ENCODE assay signal across 8 cellular contexts in the genomic region with DNA sequence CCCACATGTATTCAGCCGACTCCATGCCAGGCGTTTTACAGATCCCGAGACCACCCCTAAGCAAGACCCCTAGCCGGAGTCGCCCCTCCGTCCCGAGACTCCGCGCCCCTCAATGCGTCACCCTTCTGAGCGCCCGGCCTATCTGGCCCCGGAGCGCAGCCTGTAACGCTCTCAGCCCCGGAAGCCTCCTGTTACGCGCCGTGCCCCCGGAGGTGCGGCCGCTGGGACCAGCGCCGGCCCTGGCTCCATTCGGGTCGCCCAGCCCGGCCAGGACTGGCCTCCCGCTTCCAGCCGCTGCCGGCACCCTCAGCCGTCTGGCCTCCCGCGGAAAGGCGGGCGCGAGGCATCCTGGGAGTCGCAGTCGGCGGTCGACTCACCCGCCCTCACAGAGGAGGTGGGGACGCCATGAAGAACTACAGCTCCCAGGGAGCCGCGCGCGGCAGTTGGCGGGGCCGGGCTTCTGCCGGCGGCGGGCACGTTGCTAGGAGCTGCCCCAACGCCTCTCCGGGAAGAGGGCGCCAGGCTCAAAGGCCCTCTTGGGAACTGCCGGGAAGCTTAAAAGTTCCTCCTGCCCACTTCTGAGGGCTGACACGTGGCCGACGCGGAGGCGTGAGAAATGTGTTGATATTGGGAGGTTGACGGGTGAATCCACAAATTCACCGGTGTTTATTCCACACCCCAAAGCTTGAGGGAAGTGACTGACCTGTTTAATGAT. TPM values are rescaled to one million over a fixed set of nuclear protein-coding genes. Genes with fewer than 3 reads are reported as not detected.
A peak's percentile ranks its signal among the peaks of the same experiment; 100 is the strongest.
DNase-seq lines count a peak whose midpoint lies in the region; FAIRE-seq and TF ChIP-seq lines count a peak whose summit lies in the region.

A gene with protein sequence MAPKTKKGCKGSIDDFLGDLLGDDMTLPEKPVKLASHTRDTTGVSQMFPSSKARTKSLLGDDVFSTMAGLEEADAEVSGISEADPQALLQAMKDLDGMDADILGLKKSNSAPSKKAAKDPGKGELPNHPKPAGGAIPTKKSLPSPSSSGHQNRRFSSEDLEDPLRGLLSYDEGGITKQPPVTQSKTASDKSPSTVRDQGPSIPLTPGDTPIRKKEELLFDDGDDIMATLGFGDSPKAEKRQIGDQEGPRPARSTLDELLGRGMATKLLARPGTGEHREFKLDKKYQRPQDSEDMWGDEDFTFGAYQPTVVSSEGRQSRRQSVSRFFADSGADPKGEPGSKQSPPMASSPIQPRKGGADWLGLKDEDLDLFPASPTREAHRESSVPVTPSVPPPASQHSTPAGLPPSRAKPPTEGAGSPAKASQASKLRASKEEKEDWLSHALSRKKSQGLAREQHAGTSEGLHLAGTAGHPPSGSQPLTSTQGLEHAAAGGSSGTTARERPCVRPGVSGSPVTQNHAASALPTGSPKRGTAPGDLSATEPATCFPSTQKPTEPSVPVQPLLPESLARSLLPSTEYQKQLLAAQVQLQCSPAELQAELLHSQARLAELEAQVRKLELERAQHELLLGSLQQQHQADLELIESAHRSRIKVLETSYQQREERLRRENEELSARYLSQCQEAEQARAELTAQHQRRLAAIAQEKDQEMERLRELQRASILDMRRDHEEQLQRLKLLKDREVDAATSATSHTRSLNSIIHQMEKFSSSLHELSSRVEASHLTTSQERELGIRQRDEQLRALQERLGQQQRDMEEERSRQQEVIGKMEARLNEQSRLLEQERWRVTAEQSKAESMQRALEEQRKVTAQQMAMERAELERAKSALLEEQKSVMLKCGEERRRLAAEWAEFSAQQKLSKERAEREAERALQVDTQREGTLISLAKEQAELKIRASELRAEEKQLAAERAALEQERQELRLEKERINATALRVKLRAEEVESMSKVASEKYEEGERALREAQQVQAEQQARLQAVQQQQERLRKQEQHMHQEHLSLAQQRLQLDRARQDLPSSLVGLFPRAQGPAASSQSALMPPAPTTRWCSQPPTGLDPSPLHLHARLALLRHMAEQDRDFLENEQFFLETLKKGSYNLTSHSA (minus strand): TSS at position 316 of the 715 bp plus-strand sequence. CDS start 2,893 bp downstream, outside the sequence.

- POLR2A ChIA-PET in HEK293 (lab: Yijun Ruan, JAX), result interaction anchor here (0.5 to 1.9 kb wide), 30 partner anchors 10 to 413 kb away, joined by 3 to 20 read pairs (median 4); partner anchors contain the start of genes ACOX1, CDK3, MRPL38 and PRPSAP1

- H3K4me1 ChIP-seq in HEK293 (ENCODE audit: control insufficient read depth, insufficient read depth, low read length) (peaks cover 3% of the 10 kb centered on the region; the same call in 1 of the 2 replicates), SJSA1 (replicated peaks) (peaks cover 10% of the 10 kb centered on the region), neuron (ENCODE audit: insufficient read depth, low read length) (peaks cover 9% of the 10 kb centered on the region)

- H3K27me3 ChIP-seq in SJSA1 (replicated peaks) (no peaks in the 10 kb centered on the region), neuron (ENCODE audit: insufficient read depth, low read length) (no peaks in the 10 kb centered on the region)

- peak within 1 kb of the TSS; percentile 92 for H3K4me3 ChIP-seq in HEK293 (ENCODE audit: low read depth, low read length)
- H3K4me3 ChIP-seq in SJSA1, result peak within 1 kb of the TSS; percentile 65
- H3K4me3 ChIP-seq in neuron (ENCODE audit: low read length), result peak within 1 kb of the TSS; percentile 61

- H3K27ac ChIP-seq in HEK293 (ENCODE audit: extremely low read depth, low read depth, low read length), result peak within 1 kb of the TSS; percentile 85
- peak within 1 kb of the TSS; percentile 56 for H3K27ac ChIP-seq in SJSA1

- H2AFZ ChIP-seq in neuron (ENCODE audit: low read depth, low read length), result peak within 1 kb of the TSS; percentile 62

- peak; percentile 52; the same call in 1 of the 2 replicates for TF ChIP-seq CTCF in HEK293 (tag by site-specific recombination; IDR thresholded peaks at IDR 0.05)

- peak; percentile 89 for FAIRE-seq in G401.6 (lab: Jason Lieb, UNC)

- CTCF ChIA-PET in HEK293 (lab: Yijun Ruan, JAX), result interaction anchor here (0.6 to 1.9 kb wide), 6 partner anchors 13 to 67 kb away, joined by 3 to 9 read pairs (median 4); partner anchors contain the start of gene CDK3

- DNase-seq in MV-4-11 (lab: John Stamatoyannopoulos, UW) (peak; percentile 89), SJSA1 (ENCODE audit: low read depth in 1 of 2, low spot score in 2 of 2) (peak; percentile 97 to 99), foreskin melanocyte (peak; percentile 93), stromal cell of bone marrow (ENCODE audit: low read depth) (peak; percentile 92)
- peak; percentile 62 to 79 (median 74) for DNase-seq in activated naive CD4-positive, alpha-beta T cell (lab: John Stamatoyannopoulos, UW)

- H3K36me3 ChIP-seq in HEK293 (ENCODE audit: control insufficient read depth in 2 of 2, insufficient read depth in 1 of 2, low read length in 2 of 2) (peaks cover 5 to 26% of the 10 kb centered on the region in 2 experiments), SJSA1 (peaks cover 11% of the 10 kb centered on the region), neuron (ENCODE audit: insufficient read depth, low read length) (peaks cover 2% of the 10 kb centered on the region)

- no peaks in the 10 kb centered on the region for H3K9me3 ChIP-seq in HEK293 (ENCODE audit: control insufficient read depth, insufficient read depth, low read depth, low read length)
- H3K9me3 ChIP-seq in SJSA1 (replicated peaks), result no peaks in the 10 kb centered on the region
- peaks cover 2% of the 10 kb centered on the region for H3K9me3 ChIP-seq in neuron (ENCODE audit: low read length)

TF ChIP-seq in HEK293, 187 proteins besides CTCF, POLR2A, EP300 and RAD21 (continues in another document):
- TF ChIP-seq ZNF10 (tag by site-specific recombination; IDR thresholded peaks at IDR 0.05) (peak; percentile 12; the same call in 1 of the 2 replicates), ZNF623 (tag by site-specific recombination; IDR thresholded peaks at IDR 0.05) (no peak), ZNF239 (tag by site-specific recombination; IDR thresholded peaks at IDR 0.05) (no peak), ZNF121 (tag by site-specific recombination; IDR thresholded peaks at IDR 0.05) (no peak), ZBTB44 (tag by site-specific recombination; IDR thresholded peaks at IDR 0.05) (no peak; the same call in none of the 2 replicates), ZBTB11 (tag by site-specific recombination; conservative IDR thresholded peaks at IDR 0.05; ENCODE audit: low read depth) (peak; percentile 66), ZFP37 (tag by site-specific recombination; IDR thresholded peaks at IDR 0.05) (peak; percentile 85; the same call in 1 of the 2 replicates), ZNF560 (tag by site-specific recombination; IDR thresholded peaks at IDR 0.05; ENCODE audit: borderline replicate concordance) (no peak)
- TF ChIP-seq, protein P1, sequence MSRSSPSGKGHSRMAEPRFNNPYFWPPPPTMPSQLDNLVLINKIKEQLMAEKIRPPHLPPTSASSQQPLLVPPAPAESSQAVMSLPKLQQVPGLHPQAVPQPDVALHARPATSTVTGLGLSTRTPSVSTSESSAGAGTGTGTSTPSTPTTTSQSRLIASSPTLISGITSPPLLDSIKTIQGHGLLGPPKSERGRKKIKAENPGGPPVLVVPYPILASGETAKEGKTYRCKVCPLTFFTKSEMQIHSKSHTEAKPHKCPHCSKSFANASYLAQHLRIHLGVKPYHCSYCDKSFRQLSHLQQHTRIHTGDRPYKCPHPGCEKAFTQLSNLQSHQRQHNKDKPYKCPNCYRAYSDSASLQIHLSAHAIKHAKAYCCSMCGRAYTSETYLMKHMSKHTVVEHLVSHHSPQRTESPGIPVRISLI (tag by site-specific recombination; IDR thresholded peaks at IDR 0.05), result no peak

RNA-seq across cellular contexts. Expression of the gene that starts here (rescaled TPM):
- 20.1 and 29.0 TPM in 2 replicates for total RNA-seq in SJSA1 (2014; rRNA removed; shearing (Covaris generic))

Comparison
In these comparisons a context has a peak if more than half of its experiments do, and no peak if none do; other contexts are left out.
1. Peak in every context shown above with its lines: DNase-seq, H3K4me3 ChIP-seq and H3K27ac ChIP-seq.